In genomic region chr3:15330031-15330596, GRCh38 we compare ENCODE assay signal across 10 cellular contexts. TPM values are rescaled to one million over a fixed set of nuclear protein-coding genes. Genes with fewer than 3 reads are reported as not detected.
DNase-seq lines count a peak whose midpoint lies in the region; ATAC-seq, FAIRE-seq and TF ChIP-seq lines count a peak whose summit lies in the region.
"Had no signal": no experiment of that assay in that cellular context is flagged by ENCODE, and none has a peak within 500 bp of the region (broad histone marks: within the 10 kb centered on the region; RNA-seq: fewer than 3 reads in every experiment).

No MANE protein-coding gene starts in this region.

- intact Hi-C loops in endothelial cell of umbilical vein (cut with micrococcal nuclease) = no loop called here
- intact Hi-C loops in Calu3 (cut with micrococcal nuclease; ENCODE audit: unreplicated experiment) = no loop called here

- H3K9me3 ChIP-seq in endothelial cell of umbilical vein (replicated peaks; ENCODE audit: control insufficient read depth, insufficient read depth, low read length) (no peaks in the 10 kb centered on the region), HAP-1 (no peaks in the 10 kb centered on the region)

- H3K27ac Mint-ChIP-seq in Calu3 (ENCODE audit: unreplicated experiment) = no peak overlapping the region

- in situ Hi-C loops in HAP-1 (cut with MboI; ENCODE audit: low sequenced_read_pairs) = no loop called here

- no peak for TF ChIP-seq POLR2A in endothelial cell of umbilical vein (IDR thresholded peaks at IDR 0.05; ENCODE audit: low read depth, low read length)

- peak overlapping the region; percentile 61 for H3K27ac ChIP-seq in endothelial cell of umbilical vein (ENCODE audit: insufficient read depth, low read depth, low read length)

- H2AFZ ChIP-seq in endothelial cell of umbilical vein (ENCODE audit: low read depth, low read length) = no peak overlapping the region

- H3K79me2 ChIP-seq in endothelial cell of umbilical vein (ENCODE audit: control insufficient read depth, insufficient read depth, low read length) = peaks cover 60% of the 10 kb centered on the region

- peak overlapping the region; percentile 99 for H3K4me2 ChIP-seq in endothelial cell of umbilical vein (ENCODE audit: insufficient read depth, low read length)

- peak overlapping the region; percentile 72 for H3K9ac ChIP-seq in endothelial cell of umbilical vein (replicated peaks; ENCODE audit: extremely low read depth, insufficient read depth, low read length)

- H3K27me3 Mint-ChIP-seq in Calu3 (ENCODE audit: unreplicated experiment) = no peaks in the 10 kb centered on the region

- POLR2A ChIA-PET in endothelial cell of umbilical vein (lab: Charles Lee) = no interaction called here

- peaks cover 14% of the 10 kb centered on the region for H3K36me3 Mint-ChIP-seq in Calu3 (ENCODE audit: insufficient read depth, unreplicated experiment)

- no peak overlapping the region for H3K4me3 Mint-ChIP-seq in Calu3 (ENCODE audit: low read depth, unreplicated experiment)

- H3K9me1 ChIP-seq in endothelial cell of umbilical vein (replicated peaks; ENCODE audit: control insufficient read depth, extremely low read depth, insufficient read depth, low read length) = no peaks in the 10 kb centered on the region

- H3K4me1 Mint-ChIP-seq in Calu3 (ENCODE audit: low read depth, unreplicated experiment) = peaks cover 8% of the 10 kb centered on the region

- TF ChIP-seq CTCF in endothelial cell of umbilical vein (IDR thresholded peaks at IDR 0.05; ENCODE audit: extremely low read depth in 1 of 2, insufficient read depth in 1 of 2, low read depth in 1 of 2, low read length in 2 of 2) (no peak), omental fat pad (IDR thresholded peaks at IDR 0.05) (no peak), Calu3 (IDR thresholded peaks at IDR 0.05; ENCODE audit: unreplicated experiment) (no peak)

- BruUV-seq in endothelial cell of umbilical vein (replicated peaks; lab: Mats Ljungman, UMichigan) (no TSS peak), Calu3 (replicated peaks; lab: Mats Ljungman, UMichigan) (no TSS peak)

- DNase-seq in DMS 273 (lab: John Stamatoyannopoulos, UW; ENCODE audit: unreplicated experiment) (peak; percentile 84), NCI-H69 (lab: John Stamatoyannopoulos, UW) (peak; percentile 90), endothelial cell of umbilical vein (ENCODE audit: low read depth, low spot score) (peak; percentile 71), omental fat pad (ENCODE audit: low spot score) (peak; percentile 50), Calu3 (no peak), HAP-1 (ENCODE audit: low spot score in 2 of 2) (no peak)
- DNase-seq: NK-92 treated with Interleukin-12 subunit alpha and Interleukin-12 subunit beta, amount 100 ng/mL, for 24 hours had no signal

- H3K4me3 ChIP-seq in endothelial cell of umbilical vein (replicated peaks in 1 of 3; ENCODE audit: insufficient read depth in 1 of 3, low read depth in 1 of 3, low read length in 3 of 3) (peak overlapping the region in 2 of 3 experiments; percentile 92 to 93), HAP-1 (no peak overlapping the region)

- H3K9me3 Mint-ChIP-seq in Calu3 (ENCODE audit: low read depth, unreplicated experiment) = no peaks in the 10 kb centered on the region

- CTCF ChIA-PET in endothelial cell of umbilical vein (lab: Charles Lee) (interaction anchor here (0.9 to 7.9 kb wide), 8 partner anchors 10 to 75 kb away, joined by 3 to 185 read pairs (median 17); no protein-coding TSS in a partner anchor), Calu3 (lab: Charles Lee) (interaction anchor here (0.6 kb wide), 1 partner anchor 14 kb away, joined by 3 read pairs; no protein-coding TSS in a partner anchor)

- H3K27me3 ChIP-seq in endothelial cell of umbilical vein (ENCODE audit: control insufficient read depth in 2 of 2, insufficient read depth in 2 of 2, low read length in 2 of 2) (no peaks in the 10 kb centered on the region), HAP-1 (ENCODE audit: low read depth) (0 out of 2 replicates have a peak, but pooled peaks cover 4% of the 10 kb centered on the region)

- H3K36me3 ChIP-seq in endothelial cell of umbilical vein (ENCODE audit: control insufficient read depth in 2 of 2, extremely low read depth in 1 of 2, insufficient read depth in 2 of 2, low read length in 2 of 2) (peaks cover 2 to 3% of the 10 kb centered on the region in 2 experiments), HAP-1 (replicated peaks) (no peaks in the 10 kb centered on the region)

- H3K4me1 ChIP-seq in endothelial cell of umbilical vein (ENCODE audit: control insufficient read depth, extremely low read depth, insufficient read depth, low read length) = peaks cover 52% of the 10 kb centered on the region
- H3K4me1 ChIP-seq in HAP-1 = peaks cover 19% of the 10 kb centered on the region

- dilution Hi-C loops in endothelial cell of umbilical vein (cut with MboI; ENCODE audit: extremely low pct_ligation_motif_present, low sequenced_read_pairs) = no loop called here

- peak; percentile 53 for ATAC-seq in omental fat pad (ENCODE audit: low FRiP score)
- no peak for ATAC-seq in HG03469 (IDR thresholded peaks at IDR 0.05; ENCODE audit: unreplicated experiment)
- ATAC-seq in HG02885 (IDR thresholded peaks at IDR 0.05; ENCODE audit: poor library complexity, unreplicated experiment) = no peak

- no peaks in the 10 kb centered on the region for H4K20me1 ChIP-seq in endothelial cell of umbilical vein (replicated peaks; ENCODE audit: control insufficient read depth, extremely low read depth, insufficient read depth, low read length)

- FAIRE-seq in endothelial cell of umbilical vein (lab: Jason Lieb, UNC) = no peak
- FAIRE-seq: endometrium had no signal

TF ChIP-seq in endothelial cell of umbilical vein, 7 proteins besides CTCF, POLR2A, EP300 and RAD21:
- TF ChIP-seq EZH2 (IDR thresholded peaks at IDR 0.05; ENCODE audit: borderline replicate concordance, low read depth, low read length, severe bottlenecking) (no peak), JUN (IDR thresholded peaks at IDR 0.05; ENCODE audit: borderline replicate concordance, insufficient read depth, insufficient read length, low read depth) (no peak), MYC (IDR thresholded peaks at IDR 0.05; ENCODE audit: low read depth, low read length) (no peak), GATA2 (IDR thresholded peaks at IDR 0.05; ENCODE audit: insufficient read depth, insufficient read length, low read depth, low read length) (no peak), FOS (IDR thresholded peaks at IDR 0.05; ENCODE audit: borderline replicate concordance, insufficient read depth, low read length) (no peak)

RNA-seq across cellular contexts. Expression of gene SH3BP5, which starts 2.3 kb away (rescaled TPM):
- total RNA-seq in endothelial cell of umbilical vein (64.8 and 76.3 TPM in 2 replicates), omental fat pad (100 to 1,000 TPM in 1 of 4 donors, 10 to 100 TPM in 3; 71.1 to 114 (median 88.4) TPM), Calu3 (2022) (4.0 and 4.2 TPM in 2 replicates)
- 25.0 and 35.3 TPM in 2 replicates for polyA plus RNA-seq in endothelial cell of umbilical vein
- 51.1 and 55.7 TPM in 2 replicates for polyA plus RNA-seq in endothelial cell of umbilical vein (2011; cell fraction: cytosol; rRNA removed)
- 58.2 and 66.7 TPM in 2 replicates for polyA plus RNA-seq in endothelial cell of umbilical vein (2011; cell fraction: nucleus; rRNA removed)
- polyA plus RNA-seq in endothelial cell of umbilical vein (2012) = 44.3 and 58.3 TPM in 2 replicates
- polyA minus RNA-seq in endothelial cell of umbilical vein = 32.9 and 34.3 TPM in 2 replicates
- polyA minus RNA-seq in endothelial cell of umbilical vein (2011; cell fraction: cytosol; rRNA and poly(A)+ RNA removed) = 20.3 TPM
- 15.8 and 20.4 TPM in 2 replicates for polyA minus RNA-seq in endothelial cell of umbilical vein (2011; cell fraction: nucleus; rRNA and poly(A)+ RNA removed)

Comparison
In these comparisons a context has a peak if more than half of its experiments do, and no peak if none do; other contexts are left out.
1. DNase-seq: peak in DMS 273 (single experiment), NCI-H69 (single experiment), endothelial cell of umbilical vein (single experiment) and omental fat pad (single experiment); none in Calu3 (single experiment) and HAP-1 (0 of 2).
2. RNA of gene SH3BP5, which starts 2.3 kb away (total RNA-seq): 71.1 to 114 TPM in omental fat pad and 64.8 to 76.3 TPM in endothelial cell of umbilical vein; 4.0 to 4.2 TPM in Calu3; every median in the first group is over 10 times any median in the second.